In the genomic region with DNA sequence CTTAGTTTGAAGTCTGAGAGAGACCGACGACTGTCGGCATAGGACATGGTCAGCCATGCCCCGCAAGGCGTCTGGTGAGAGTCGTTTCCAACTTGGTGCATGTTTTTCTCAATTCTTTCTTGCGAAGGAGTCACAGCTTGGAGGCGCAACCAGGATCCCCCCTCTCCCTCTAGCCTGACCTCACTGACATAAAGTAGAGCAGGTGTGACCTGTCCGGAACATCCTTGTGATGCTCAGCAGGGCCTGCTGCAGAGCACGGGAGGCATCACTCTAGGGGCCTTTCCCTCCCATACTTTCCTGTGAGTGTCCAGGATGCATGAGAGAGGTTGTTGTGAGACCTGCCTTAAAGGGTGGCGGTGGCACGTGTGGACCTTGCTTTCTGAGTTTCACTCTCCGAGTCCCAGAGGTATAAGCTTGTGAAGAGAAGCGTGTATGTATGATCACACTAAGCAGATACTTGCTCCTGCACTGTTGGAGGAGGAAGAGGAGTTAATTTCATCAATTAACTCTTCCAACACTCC, we compare ENCODE assay signal across 1 cellular context.
TF ChIP-seq lines count a peak whose summit lies in the region.

No MANE protein-coding gene starts in this region.

TF ChIP-seq in HepG2, 621 proteins besides CTCF, POLR2A, EP300 and RAD21 (continued from another document):
- TF ChIP-seq, protein P1, sequence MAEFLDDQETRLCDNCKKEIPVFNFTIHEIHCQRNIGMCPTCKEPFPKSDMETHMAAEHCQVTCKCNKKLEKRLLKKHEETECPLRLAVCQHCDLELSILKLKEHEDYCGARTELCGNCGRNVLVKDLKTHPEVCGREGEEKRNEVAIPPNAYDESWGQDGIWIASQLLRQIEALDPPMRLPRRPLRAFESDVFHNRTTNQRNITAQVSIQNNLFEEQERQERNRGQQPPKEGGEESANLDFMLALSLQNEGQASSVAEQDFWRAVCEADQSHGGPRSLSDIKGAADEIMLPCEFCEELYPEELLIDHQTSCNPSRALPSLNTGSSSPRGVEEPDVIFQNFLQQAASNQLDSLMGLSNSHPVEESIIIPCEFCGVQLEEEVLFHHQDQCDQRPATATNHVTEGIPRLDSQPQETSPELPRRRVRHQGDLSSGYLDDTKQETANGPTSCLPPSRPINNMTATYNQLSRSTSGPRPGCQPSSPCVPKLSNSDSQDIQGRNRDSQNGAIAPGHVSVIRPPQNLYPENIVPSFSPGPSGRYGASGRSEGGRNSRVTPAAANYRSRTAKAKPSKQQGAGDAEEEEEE (CRISPR knock-in tag; IDR thresholded peaks at IDR 0.05; ENCODE audit: borderline replicate concordance), result no peak
- TF ChIP-seq ZNF772 (CRISPR knock-in tag; IDR thresholded peaks at IDR 0.05), result no peak
- TF ChIP-seq, protein P2, sequence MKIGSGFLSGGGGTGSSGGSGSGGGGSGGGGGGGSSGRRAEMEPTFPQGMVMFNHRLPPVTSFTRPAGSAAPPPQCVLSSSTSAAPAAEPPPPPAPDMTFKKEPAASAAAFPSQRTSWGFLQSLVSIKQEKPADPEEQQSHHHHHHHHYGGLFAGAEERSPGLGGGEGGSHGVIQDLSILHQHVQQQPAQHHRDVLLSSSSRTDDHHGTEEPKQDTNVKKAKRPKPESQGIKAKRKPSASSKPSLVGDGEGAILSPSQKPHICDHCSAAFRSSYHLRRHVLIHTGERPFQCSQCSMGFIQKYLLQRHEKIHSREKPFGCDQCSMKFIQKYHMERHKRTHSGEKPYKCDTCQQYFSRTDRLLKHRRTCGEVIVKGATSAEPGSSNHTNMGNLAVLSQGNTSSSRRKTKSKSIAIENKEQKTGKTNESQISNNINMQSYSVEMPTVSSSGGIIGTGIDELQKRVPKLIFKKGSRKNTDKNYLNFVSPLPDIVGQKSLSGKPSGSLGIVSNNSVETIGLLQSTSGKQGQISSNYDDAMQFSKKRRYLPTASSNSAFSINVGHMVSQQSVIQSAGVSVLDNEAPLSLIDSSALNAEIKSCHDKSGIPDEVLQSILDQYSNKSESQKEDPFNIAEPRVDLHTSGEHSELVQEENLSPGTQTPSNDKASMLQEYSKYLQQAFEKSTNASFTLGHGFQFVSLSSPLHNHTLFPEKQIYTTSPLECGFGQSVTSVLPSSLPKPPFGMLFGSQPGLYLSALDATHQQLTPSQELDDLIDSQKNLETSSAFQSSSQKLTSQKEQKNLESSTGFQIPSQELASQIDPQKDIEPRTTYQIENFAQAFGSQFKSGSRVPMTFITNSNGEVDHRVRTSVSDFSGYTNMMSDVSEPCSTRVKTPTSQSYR (CRISPR knock-in tag; IDR thresholded peaks at IDR 0.05; ENCODE audit: borderline replicate concordance), result no peak
- TF ChIP-seq, protein P3, sequence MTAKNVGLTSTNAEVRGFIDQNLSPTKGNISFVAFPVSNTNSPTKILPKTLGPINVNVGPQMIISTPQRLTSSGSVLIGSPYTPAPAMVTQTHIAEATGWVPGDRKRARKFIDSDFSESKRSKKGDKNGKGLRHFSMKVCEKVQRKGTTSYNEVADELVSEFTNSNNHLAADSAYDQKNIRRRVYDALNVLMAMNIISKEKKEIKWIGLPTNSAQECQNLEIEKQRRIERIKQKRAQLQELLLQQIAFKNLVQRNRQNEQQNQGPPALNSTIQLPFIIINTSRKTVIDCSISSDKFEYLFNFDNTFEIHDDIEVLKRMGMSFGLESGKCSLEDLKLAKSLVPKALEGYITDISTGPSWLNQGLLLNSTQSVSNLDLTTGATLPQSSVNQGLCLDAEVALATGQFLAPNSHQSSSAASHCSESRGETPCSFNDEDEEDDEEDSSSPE (CRISPR knock-in tag; IDR thresholded peaks at IDR 0.05), result no peak
- TF ChIP-seq, protein P4, sequence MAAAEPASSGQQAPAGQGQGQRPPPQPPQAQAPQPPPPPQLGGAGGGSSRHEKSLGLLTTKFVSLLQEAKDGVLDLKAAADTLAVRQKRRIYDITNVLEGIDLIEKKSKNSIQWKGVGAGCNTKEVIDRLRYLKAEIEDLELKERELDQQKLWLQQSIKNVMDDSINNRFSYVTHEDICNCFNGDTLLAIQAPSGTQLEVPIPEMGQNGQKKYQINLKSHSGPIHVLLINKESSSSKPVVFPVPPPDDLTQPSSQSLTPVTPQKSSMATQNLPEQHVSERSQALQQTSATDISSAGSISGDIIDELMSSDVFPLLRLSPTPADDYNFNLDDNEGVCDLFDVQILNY (CRISPR knock-in tag; conservative IDR thresholded peaks at IDR 0.05), result no peak
